In the genomic region with DNA sequence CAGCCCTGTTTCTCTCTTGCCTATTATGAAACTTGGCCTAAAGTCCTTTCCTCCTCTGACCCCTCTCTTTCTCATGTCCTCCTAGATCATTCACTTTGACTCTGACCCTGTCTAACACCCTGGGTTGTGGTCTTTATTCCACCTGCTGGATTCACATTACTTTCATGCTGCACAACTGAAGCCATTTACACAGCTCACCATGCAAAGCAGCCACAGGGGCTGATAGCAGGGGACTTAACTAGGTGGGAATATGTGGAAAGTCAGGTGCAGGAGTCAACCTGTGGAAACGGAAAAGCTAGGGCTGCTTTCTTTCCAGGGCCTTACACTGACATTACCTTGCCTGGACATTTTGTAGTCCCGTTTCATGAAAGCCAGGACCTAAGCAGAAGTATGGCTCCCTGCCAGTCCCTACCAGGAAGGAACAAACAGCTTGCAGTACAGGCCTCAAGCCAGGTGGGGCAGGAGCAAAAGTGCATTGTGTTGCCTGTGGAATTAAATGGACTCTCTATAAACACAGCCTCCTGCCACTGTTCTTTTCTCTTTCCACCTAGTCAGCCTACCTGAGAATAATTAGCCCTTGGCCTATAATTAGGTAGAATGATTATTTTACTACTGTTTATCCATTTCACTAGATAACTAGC, we compare ENCODE assay signal across 8 cellular contexts. TPM values are rescaled to one million over a fixed set of nuclear protein-coding genes. Genes with fewer than 3 reads are reported as not detected.
A peak's percentile ranks its signal among the peaks of the same experiment; 100 is the strongest.
DNase-seq lines count a peak whose midpoint lies in the region; ATAC-seq and TF ChIP-seq lines count a peak whose summit lies in the region.

No MANE protein-coding gene starts in this region.

- H3K27me3 ChIP-seq in SK-N-SH (ENCODE audit: insufficient read depth) (no peaks in the 10 kb centered on the region), fibroblast of lung (ENCODE audit: control insufficient read depth, insufficient read depth, low read length) (no peaks in the 10 kb centered on the region), ovary (no peaks in the 10 kb centered on the region)

- WGBS in SK-N-SH (ENCODE audit: low lambda C conversion rate): 58% methylated on average over 2 of the region's 2 CpGs
- WGBS in ovary, 3 donors: 25 to 27% (median 27%) methylated on average over 2 of the region's 2 CpGs

- TF ChIP-seq POLR2A in ovary (IDR thresholded peaks at IDR 0.05): no peak

- H3K9ac ChIP-seq in SK-N-SH: no peak overlapping the region
- no peak overlapping the region for H3K9ac ChIP-seq in fibroblast of lung (ENCODE audit: insufficient read depth, low read length)

- H3K27ac ChIP-seq in SK-N-SH (ENCODE audit: low read depth in 2 of 2, low read length in 1 of 2) (peak overlapping the region in 1 of 2 experiments; percentile 56; a peak in 1 of 4 replicates), fibroblast of lung (ENCODE audit: insufficient read depth, low read length) (no peak overlapping the region), ovary (no peak overlapping the region)

- H3K9me2 ChIP-seq in SK-N-SH: no peaks in the 10 kb centered on the region

- H3K9me3 ChIP-seq in SK-N-SH (no peaks in the 10 kb centered on the region), fibroblast of lung (ENCODE audit: control insufficient read depth, insufficient read depth, low read depth, low read length) (no peaks in the 10 kb centered on the region), ovary (no peaks in the 10 kb centered on the region)

- H3F3A ChIP-seq in SK-N-SH (replicated peaks; ENCODE audit: insufficient read depth): peaks cover 1% of the 10 kb centered on the region

- intact Hi-C loops in ovary (cut with DNase I): no loop called here

- TF ChIP-seq EP300 in SK-N-SH (IDR thresholded peaks at IDR 0.05; ENCODE audit: borderline replicate concordance in 1 of 2, low read depth in 1 of 2, low read length in 1 of 2) (peak in 1 of 2 experiments; percentile 24; a peak in 1 of 4 replicates), ovary (IDR thresholded peaks at IDR 0.05) (no peak)

- POLR2A ChIA-PET in SK-N-SH (lab: Yijun Ruan, JAX): no interaction called here

- no peak overlapping the region for H3K4me3 ChIP-seq in LNCaP clone FGC (ENCODE audit: low read depth, low read length)
- no peak overlapping the region for H3K4me3 ChIP-seq in SK-N-SH (ENCODE audit: low read depth in 2 of 2, low read length in 1 of 2)
- H3K4me3 ChIP-seq in fibroblast of lung (replicated peaks in 1 of 4; ENCODE audit: control extremely low read depth in 1 of 4, insufficient read depth in 1 of 4, low read depth in 3 of 4, low read length in 4 of 4): no peak overlapping the region
- H3K4me3 ChIP-seq in ovary: no peak overlapping the region

- peak; percentile 26; the same call in 1 of the 2 replicates for TF ChIP-seq RAD21 in SK-N-SH (IDR thresholded peaks at IDR 0.05; ENCODE audit: low read length)

- H2AFZ ChIP-seq in SK-N-SH (ENCODE audit: low read depth) (no peak overlapping the region), fibroblast of lung (ENCODE audit: low read length) (no peak overlapping the region)

- H3K36me3 ChIP-seq in SK-N-SH (replicated peaks in 1 of 2; ENCODE audit: control insufficient read depth in 1 of 2, insufficient read depth in 2 of 2, low read length in 1 of 2) (no peaks in the 10 kb centered on the region), fibroblast of lung (ENCODE audit: control insufficient read depth, insufficient read depth, low read length) (no peaks in the 10 kb centered on the region), ovary (no peaks in the 10 kb centered on the region)

- H3K79me2 ChIP-seq in SK-N-SH (ENCODE audit: insufficient read depth) (no peaks in the 10 kb centered on the region), fibroblast of lung (ENCODE audit: control insufficient read depth, insufficient read depth, low read length) (peaks cover 3% of the 10 kb centered on the region)

- H3K4me2 ChIP-seq in SK-N-SH (no peak overlapping the region), fibroblast of lung (ENCODE audit: extremely low read depth, insufficient read depth, low read length) (no peak overlapping the region)

- ATAC-seq in GM21360 (IDR thresholded peaks at IDR 0.05; ENCODE audit: unreplicated experiment): no peak

- CTCF ChIA-PET in SK-N-SH (lab: Yijun Ruan, JAX): interaction anchor here (0.9 to 25.8 kb wide), 18 partner anchors 9 to 136 kb away, joined by 3 to 257 read pairs (median 5); a partner anchor contains a TSS

- DNase-seq in NCI-H526 (lab: John Stamatoyannopoulos, UW) (peak; percentile 58 to 84), NCI-H526 treated with DMSO at 0.1 percent for 48 hours (lab: John Stamatoyannopoulos, UW) (no peak), LNCaP clone FGC (ENCODE audit: low read depth) (peak; percentile 88), SK-N-SH (peak; percentile 76), fibroblast of lung (ENCODE audit: low read depth in 2 of 2) (peak; percentile 33 to 47), ovary (peak; percentile 62 to 84 (median 78)), NCI-H187 (lab: John Stamatoyannopoulos, UW) (no peak)

- TF ChIP-seq CTCF in LNCaP clone FGC (IDR thresholded peaks at IDR 0.05; ENCODE audit: control insufficient read depth, extremely low read depth, insufficient read depth): peak; percentile 57
- peak; percentile 38; the same call in 1 of the 2 replicates for TF ChIP-seq CTCF in SK-N-SH (IDR thresholded peaks at IDR 0.05)
- peak in 1 of 2 donors; percentile 30 for TF ChIP-seq CTCF in fibroblast of lung (conservative IDR thresholded peaks at IDR 0.05 in 1 of 2, IDR thresholded peaks at IDR 0.05 in 1 of 2; ENCODE audit: low read depth in 1 of 2, low read length in 2 of 2)
- peak; percentile 24 to 50 (median 48) for TF ChIP-seq CTCF in ovary (IDR thresholded peaks at IDR 0.05)

- H4K20me1 ChIP-seq in SK-N-SH (ENCODE audit: insufficient read depth) (no peaks in the 10 kb centered on the region; the same call in 1 of the 2 replicates), fibroblast of lung (ENCODE audit: control insufficient read depth, extremely low read depth, insufficient read depth, low read length) (no peaks in the 10 kb centered on the region)

- H3K4me1 ChIP-seq in SK-N-SH (ENCODE audit: control insufficient read depth in 1 of 2, insufficient read depth in 2 of 2, low read depth in 1 of 2, low read length in 1 of 2) (peaks cover 0 to 25% of the 10 kb centered on the region in 2 experiments; a peak in 1 of 4 replicates), fibroblast of lung (ENCODE audit: control insufficient read depth, extremely low read depth, insufficient read depth, low read length) (no peaks in the 10 kb centered on the region), ovary (ENCODE audit: insufficient read depth) (peaks cover 11% of the 10 kb centered on the region)

TF ChIP-seq in SK-N-SH, 30 proteins besides CTCF, POLR2A, EP300 and RAD21:
- TF ChIP-seq RFX5 (IDR thresholded peaks at IDR 0.05; ENCODE audit: low read length) (0 out of 2 replicates have a peak, but pooled peaks have one; percentile 15), SMC3 (IDR thresholded peaks at IDR 0.05; ENCODE audit: low read depth, low read length) (peak; percentile 14; the same call in 1 of the 2 replicates), NFIC (IDR thresholded peaks at IDR 0.05; ENCODE audit: borderline replicate concordance) (peak; percentile 6; the same call in 1 of the 2 replicates), MXI1 (IDR thresholded peaks at IDR 0.05; ENCODE audit: low read depth, low read length) (peak; percentile 48; the same call in 1 of the 2 replicates), JUND (IDR thresholded peaks at IDR 0.05) (no peak)

RNA-seq across cellular contexts. Expression of a gene that starts 11.8 kb away (rescaled TPM):
- 20.2 and 24.4 TPM in 2 replicates for polyA plus RNA-seq in SK-N-SH (2012; rRNA removed)
- polyA plus RNA-seq in SK-N-SH (2012; cell fraction: cytosol; rRNA removed): 15.9 and 20.5 TPM in 2 replicates
- 67.4 and 80.9 TPM in 2 replicates for polyA plus RNA-seq in SK-N-SH (2012; cell fraction: nucleus; rRNA removed)
- 2.8 and 7.9 TPM in 2 replicates for total RNA-seq in fibroblast of lung
- polyA plus RNA-seq in fibroblast of lung: 13.9 and 21.0 TPM in 2 replicates
- polyA plus RNA-seq in fibroblast of lung (2012): 18.9 and 29.1 TPM in 2 replicates
- polyA minus RNA-seq in fibroblast of lung (ENCODE audit: low replicate concordance): 6.4 and 10.7 TPM in 2 replicates
- 10 to 100 TPM; 23.8 to 51.8 (median 34.0) TPM for total RNA-seq in ovary
- 10 to 100 TPM; 34.3 to 45.4 TPM for polyA plus RNA-seq in ovary

RNA-seq across cellular contexts. Expression of a gene that starts 50.5 kb away (rescaled TPM):
- 69.4 and 80.2 TPM in 2 replicates for polyA plus RNA-seq in SK-N-SH (2012; rRNA removed)
- 25.4 and 37.4 TPM in 2 replicates for polyA plus RNA-seq in SK-N-SH (2012; cell fraction: cytosol; rRNA removed)
- 176 and 217 TPM in 2 replicates for polyA plus RNA-seq in SK-N-SH (2012; cell fraction: nucleus; rRNA removed)
- total RNA-seq in fibroblast of lung: 17.5 and 22.6 TPM in 2 replicates
- polyA plus RNA-seq in fibroblast of lung: 115 and 127 TPM in 2 replicates
- 96.0 and 116 TPM in 2 replicates for polyA plus RNA-seq in fibroblast of lung (2012)
- polyA minus RNA-seq in fibroblast of lung (ENCODE audit: low replicate concordance): 777 and 782 TPM in 2 replicates
- total RNA-seq in ovary: 100 to 1,000 TPM in 1 of 7 donors, 10 to 100 TPM in 6; 26.5 to 101 (median 73.9) TPM
- polyA plus RNA-seq in ovary: 10 to 100 TPM; 41.7 to 66.2 TPM

Comparison
In these comparisons a context has a peak if more than half of its experiments do, and no peak if none do; other contexts are left out.
1. DNase-seq: peak in NCI-H526 (2 of 2), LNCaP clone FGC (single experiment), SK-N-SH (single experiment), fibroblast of lung (2 of 2) and ovary (5 of 5); none in NCI-H526 treated with DMSO at 0.1 percent for 48 hours (single experiment) and NCI-H187 (0 of 2).